ENCODE assay signal across 15 cellular contexts in genomic region chr14:105471823-105472495, GRCh38. TPM values are rescaled to one million over a fixed set of nuclear protein-coding genes. Genes with fewer than 3 reads are reported as not detected.
DNase-seq lines count a peak whose midpoint lies in the region; ATAC-seq and TF ChIP-seq lines count a peak whose summit lies in the region.
"Had no signal": no experiment of that assay in that cellular context is flagged by ENCODE, and none has a peak within 500 bp of the region (broad histone marks: within the 10 kb centered on the region; RNA-seq: fewer than 3 reads in every experiment).

No MANE protein-coding gene starts in this region.

- H3K27me3 ChIP-seq in PC-9 (ENCODE audit: insufficient read depth, low read depth) (no peaks in the 10 kb centered on the region), dorsolateral prefrontal cortex (no peaks in the 10 kb centered on the region), left lung (peaks cover 0 to 44% of the 10 kb centered on the region in 2 donors)
- no peaks in the 10 kb centered on the region for H3K27me3 ChIP-seq in CD8-positive, alpha-beta memory T cell (ENCODE audit: insufficient read depth, low read length, poor library complexity, severe bottlenecking)

- H3K79me2 ChIP-seq in PC-9 (ENCODE audit: low read depth), result no peaks in the 10 kb centered on the region

- H3K27ac ChIP-seq in PC-9 (no peak overlapping the region), dorsolateral prefrontal cortex (peak overlapping the region in 55 of 59 donors; percentile 16 to 94 (median 78)), left lung (peak overlapping the region; percentile 84 to 92), temporal lobe (ENCODE audit: low read depth, low read length) (peak overlapping the region; percentile 69)
- no peak overlapping the region for H3K27ac ChIP-seq in CD8-positive, alpha-beta memory T cell (ENCODE audit: low read depth, low read length)

- no TSS peak for BruUV-seq in PC-9 (replicated peaks; lab: Mats Ljungman, UMichigan)

- H3K4me2 ChIP-seq in PC-9, result peak overlapping the region; percentile 88; the same call in 1 of the 2 replicates

- H4K20me1 ChIP-seq in PC-9 (ENCODE audit: insufficient read depth), result peaks cover 2% of the 10 kb centered on the region; the same call in 1 of the 2 replicates

- H3K9me2 ChIP-seq in PC-9 (ENCODE audit: insufficient read depth), result no peaks in the 10 kb centered on the region

- H3K36me3 ChIP-seq in PC-9 (ENCODE audit: low read depth) (no peaks in the 10 kb centered on the region; the same call in 1 of the 2 replicates), left lung (peaks cover 0 to 39% of the 10 kb centered on the region in 2 donors)
- H3K36me3 ChIP-seq in CD8-positive, alpha-beta memory T cell (ENCODE audit: insufficient read depth, low read length), result no peaks in the 10 kb centered on the region

- peaks cover 23% of the 10 kb centered on the region; the same call in 1 of the 2 replicates for H3F3A ChIP-seq in PC-9 (ENCODE audit: insufficient read depth, low read depth)

- no peak overlapping the region for H2AFZ ChIP-seq in PC-9

- ATAC-seq in left lung, result no peak
- ATAC-seq: activated T-cell treated with anti-CD3 and anti-CD28 coated beads, Interleukin-2, amount 50 U/mL, for 72 hours had no signal

- no peak for TF ChIP-seq CTCF in PC-9 (conservative IDR thresholded peaks at IDR 0.05)
- no peak for TF ChIP-seq CTCF in dorsolateral prefrontal cortex (IDR thresholded peaks at IDR 0.05 in 54 of 56, conservative IDR thresholded peaks at IDR 0.05 in 2 of 56; ENCODE audit: low read depth in 1 of 56, partially characterized antibody in 56 of 56)
- no peak for TF ChIP-seq CTCF in left lung (IDR thresholded peaks at IDR 0.05)

- H3K27me3 Mint-ChIP-seq in CD8-positive, alpha-beta memory T cell, result no peaks in the 10 kb centered on the region

- CTCF ChIA-PET in PC-9 (lab: Charles Lee), result no interaction called here
- CTCF ChIA-PET in CD8-positive, alpha-beta memory T cell (lab: Charles Lee), result interaction anchor here (4.6 to 8.5 kb wide), 2 partner anchors 10 to 18 kb away, joined by 25 to 63 read pairs; no protein-coding TSS in a partner anchor

- DNase-seq in PC-9 (no peak), dorsolateral prefrontal cortex (no peak), left lung (no peak), ecto neural progenitor cell (ENCODE audit: low spot score) (no peak)
- DNase-seq in CD8-positive, alpha-beta memory T cell, result no peak
- DNase-seq in activated T-cell treated with anti-CD3 and anti-CD28 coated beads, Interleukin-2, amount 50 U/mL, for 1 hour, result no peak
- DNase-seq: activated CD4-positive, alpha-beta T cell treated with anti-CD3 and anti-CD28 coated beads, Interleukin-2, amount 50 U/mL, for 1 hour; activated naive CD8-positive, alpha-beta T cell treated with anti-CD3 and anti-CD28 coated beads, Interleukin-2, amount 10 ng/mL, durations not matched to agents 7 days and 5 days; activated T-cell treated with anti-CD3 and anti-CD28 coated beads, Interleukin-2, amount 50 U/mL, for 72 hours; NCI-H1436 treated with DMSO at 0.1 percent for 48 hours; NK-92 treated with Interleukin-12 subunit alpha and Interleukin-12 subunit beta, amount 100 ng/mL, for 24 hours; occipital lobe had no signal

- H3K4me3 Mint-ChIP-seq in CD8-positive, alpha-beta memory T cell, result peak overlapping the region in 2 of 7 donors; percentile 14 to 41
- H3K4me3 Mint-ChIP-seq: activated naive CD8-positive, alpha-beta T cell treated with anti-CD3 and anti-CD28 coated beads, Interleukin-2, amount 10 ng/mL, durations not matched to agents 7 days and 5 days; activated T-cell treated with anti-CD3 and anti-CD28 coated beads, Interleukin-2, amount 50 U/mL, for 72 hours had no signal

- H3K4me3 ChIP-seq in PC-9, result no peak overlapping the region
- no peak overlapping the region for H3K4me3 ChIP-seq in dorsolateral prefrontal cortex
- H3K4me3 ChIP-seq in left lung, result no peak overlapping the region
- no peak overlapping the region for H3K4me3 ChIP-seq in CD8-positive, alpha-beta memory T cell (ENCODE audit: low read length)
- H3K4me3 ChIP-seq: skin epidermis had no signal

- peaks cover 0 to 12% (median 0%) of the 10 kb centered on the region in 3 donors for H3K36me3 Mint-ChIP-seq in CD8-positive, alpha-beta memory T cell
- H3K36me3 Mint-ChIP-seq: activated naive CD8-positive, alpha-beta T cell treated with anti-CD3 and anti-CD28 coated beads, Interleukin-2, amount 10 ng/mL, durations not matched to agents 7 days and 5 days had no signal

- H3K9me3 ChIP-seq in PC-9 (ENCODE audit: insufficient read depth, low read depth), result no peaks in the 10 kb centered on the region
- no peaks in the 10 kb centered on the region for H3K9me3 ChIP-seq in left lung
- no peaks in the 10 kb centered on the region for H3K9me3 ChIP-seq in CD8-positive, alpha-beta memory T cell (ENCODE audit: low read length)

- intact Hi-C loops in PC-9 (cut with micrococcal nuclease; ENCODE audit: unreplicated experiment) (no loop called here), dorsolateral prefrontal cortex (cut with DNase I) (loop anchor here in 1 of 2 donors (5.0 kb wide), 1 partner anchor 55 kb away; the partner anchor contains the start of gene MTA1), left lung (cut with DNase I) (no loop called here)

- peaks cover 0 to 25% (median 0%) of the 10 kb centered on the region in 3 donors for H3K4me1 Mint-ChIP-seq in CD8-positive, alpha-beta memory T cell
- H3K4me1 Mint-ChIP-seq: activated naive CD8-positive, alpha-beta T cell treated with anti-CD3 and anti-CD28 coated beads, Interleukin-2, amount 10 ng/mL, durations not matched to agents 7 days and 5 days had no signal

- H3K9me3 Mint-ChIP-seq in CD8-positive, alpha-beta memory T cell, result no peaks in the 10 kb centered on the region
- H3K9me3 Mint-ChIP-seq: activated naive CD8-positive, alpha-beta T cell treated with anti-CD3 and anti-CD28 coated beads, Interleukin-2, amount 10 ng/mL, durations not matched to agents 7 days and 5 days; activated T-cell treated with anti-CD3 and anti-CD28 coated beads, Interleukin-2, amount 50 U/mL, for 72 hours had no signal

- POLR2A ChIA-PET in PC-9 (lab: Charles Lee; ENCODE audit: unreplicated experiment), result no interaction called here
- POLR2A ChIA-PET in CD8-positive, alpha-beta memory T cell (lab: Charles Lee), result no interaction called here

- H3K4me1 ChIP-seq in PC-9 (replicated peaks; ENCODE audit: insufficient read depth) (peaks cover 34% of the 10 kb centered on the region), left lung (peaks cover 37 to 58% of the 10 kb centered on the region in 2 donors)
- peaks cover 28% of the 10 kb centered on the region for H3K4me1 ChIP-seq in CD8-positive, alpha-beta memory T cell (ENCODE audit: insufficient read depth, low read length)

- no peak overlapping the region for H3K27ac Mint-ChIP-seq in CD8-positive, alpha-beta memory T cell
- H3K27ac Mint-ChIP-seq: activated naive CD8-positive, alpha-beta T cell treated with anti-CD3 and anti-CD28 coated beads, Interleukin-2, amount 10 ng/mL, durations not matched to agents 7 days and 5 days; activated T-cell treated with anti-CD3 and anti-CD28 coated beads, Interleukin-2, amount 50 U/mL, for 72 hours had no signal

RNA-seq across cellular contexts. Expression of gene CRIP2, which starts 2.7 kb away (rescaled TPM):
- total RNA-seq in PC-9 (2021) (42.5 and 50.2 TPM in 2 replicates), dorsolateral prefrontal cortex (100 to 1,000 TPM in 116 of 120 experiments, 10 to 100 TPM in 4; 67.0 to 225 (median 142) TPM), left lung (100 to 1,000 TPM; 172 to 224 TPM), temporal lobe (94.9 TPM)
- 1 to 10 TPM; 2.7 to 4.5 TPM for total RNA-seq in CD8-positive, alpha-beta memory T cell
- 31.5 TPM for polyA plus RNA-seq in CD8-positive, alpha-beta memory T cell

RNA-seq across cellular contexts. Expression of gene CRIP1, which starts 14.7 kb away (rescaled TPM):
- 296 and 374 TPM in 2 replicates for total RNA-seq in PC-9 (2021)
- total RNA-seq in dorsolateral prefrontal cortex, result 10 to 100 TPM in 36 of 120 experiments, 1 to 10 TPM in 80, under 1 TPM in 1, not detected in 3; 0.64 to 75.6 (median 7.4) TPM
- 100 to 1,000 TPM; 171 to 281 TPM for total RNA-seq in left lung
- total RNA-seq in temporal lobe, result 2.0 TPM
- 100 to 1,000 TPM; 463 to 468 TPM for total RNA-seq in CD8-positive, alpha-beta memory T cell
- 1,031 TPM for polyA plus RNA-seq in CD8-positive, alpha-beta memory T cell
- total RNA-seq: frontal cortex had no signal

RNA-seq across cellular contexts. Expression of gene TEDC1, which starts 19.1 kb away (rescaled TPM):
- total RNA-seq in PC-9 (2021) (21.2 and 31.9 TPM in 2 replicates), dorsolateral prefrontal cortex (10 to 100 TPM in 118 of 120 experiments, 1 to 10 TPM in 2; 8.9 to 23.4 (median 15.6) TPM), left lung (10 to 100 TPM; 12.8 to 16.8 TPM), temporal lobe (3.0 TPM)
- total RNA-seq in CD8-positive, alpha-beta memory T cell, result 10 to 100 TPM; 52.1 to 56.5 TPM
- polyA plus RNA-seq in CD8-positive, alpha-beta memory T cell, result 14.7 TPM

RNA-seq across cellular contexts. Expression of gene MTA1, which starts 52.3 kb away (rescaled TPM):
- total RNA-seq in PC-9 (2021), result 124 and 147 TPM in 2 replicates
- total RNA-seq in dorsolateral prefrontal cortex, result 100 to 1,000 TPM in 85 of 120 experiments, 10 to 100 TPM in 35; 81.6 to 178 (median 109) TPM
- total RNA-seq in left lung, result 10 to 100 TPM; 60.6 to 81.8 TPM
- total RNA-seq in temporal lobe, result 48.9 TPM
- total RNA-seq in CD8-positive, alpha-beta memory T cell, result 100 to 1,000 TPM; 124 to 129 TPM
- 6.1 TPM for polyA plus RNA-seq in CD8-positive, alpha-beta memory T cell

RNA-seq across cellular contexts. Expression of gene TMEM121, which starts 54.4 kb away (rescaled TPM):
- 1.0 and 1.1 TPM in 2 replicates for total RNA-seq in PC-9 (2021)
- 10 to 100 TPM; 11.9 to 30.7 (median 19.1) TPM for total RNA-seq in dorsolateral prefrontal cortex
- total RNA-seq in left lung, result 1 to 10 TPM; 2.4 to 3.0 TPM
- total RNA-seq in temporal lobe, result 20.2 TPM
- 10 to 100 TPM; 14.2 to 17.1 TPM for total RNA-seq in CD8-positive, alpha-beta memory T cell
- polyA plus RNA-seq in CD8-positive, alpha-beta memory T cell, result 3.8 TPM

Comparison
In these comparisons a context has a peak if more than half of its experiments do, and no peak if none do; other contexts are left out.
1. H3K27ac ChIP-seq: peak in dorsolateral prefrontal cortex (55 of 59), left lung (2 of 2) and temporal lobe (single experiment); none in PC-9 (single experiment) and CD8-positive, alpha-beta memory T cell (single experiment).